ENCODE assay signal across 8 cellular contexts in the genomic region with DNA sequence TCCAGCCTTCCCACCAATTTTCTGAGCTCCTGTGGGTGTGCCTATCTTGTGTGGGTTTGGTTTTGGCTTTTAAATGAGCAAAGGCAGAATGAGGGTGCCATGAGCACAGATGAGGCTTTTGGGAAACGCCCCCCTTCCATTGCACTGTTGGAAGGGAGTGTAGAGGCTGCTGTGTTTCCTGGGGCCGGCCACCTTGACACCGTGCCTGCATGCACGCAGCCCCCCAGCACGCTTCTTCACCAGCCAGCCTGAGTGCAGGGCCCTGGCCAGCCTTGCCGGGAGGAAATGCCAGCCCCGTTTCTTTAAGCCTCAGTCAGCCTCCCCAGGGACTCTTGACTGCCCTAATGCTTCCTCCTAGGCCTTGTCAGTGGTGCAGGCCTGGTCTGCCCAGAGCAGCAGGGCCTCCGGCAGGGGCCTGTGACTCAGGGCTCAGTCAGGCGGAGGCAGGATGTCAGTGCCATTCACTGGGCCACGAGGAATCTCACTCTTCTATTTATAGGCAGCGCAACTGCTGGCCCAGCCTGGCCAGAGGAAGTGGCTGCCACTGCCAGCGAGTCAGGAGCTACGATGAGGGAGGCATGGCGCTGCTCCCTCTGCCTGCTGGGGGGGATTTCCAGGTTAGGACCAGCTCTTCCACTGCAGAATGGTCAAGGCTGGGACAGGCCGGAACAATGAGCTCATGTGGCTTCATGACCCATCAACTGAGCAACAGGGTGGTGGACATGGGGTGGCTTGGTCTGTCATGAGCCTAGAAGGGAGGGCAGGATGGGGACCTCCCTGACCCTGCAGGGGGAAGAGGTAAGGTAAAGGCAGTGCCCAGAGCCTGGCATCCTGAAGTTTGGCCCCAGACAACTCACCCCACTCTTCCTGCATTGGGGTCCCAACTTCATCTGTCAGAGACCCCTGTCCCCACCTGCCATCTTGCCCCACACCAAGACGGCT.
DNase-seq lines count a peak whose midpoint lies in the region; ATAC-seq, FAIRE-seq and TF ChIP-seq lines count a peak whose summit lies in the region.

No MANE protein-coding gene starts in this region.

- no peak overlapping the region for H3K4me3 Mint-ChIP-seq in activated T-cell treated with anti-CD3 and anti-CD28 coated beads, Interleukin-2, amount 50 U/mL, for 4 hours
- no peak overlapping the region for H3K4me3 Mint-ChIP-seq in activated T-cell treated with anti-CD3 and anti-CD28 coated beads, Interleukin-2, amount 50 U/mL, for 24 hours
- peak overlapping the region; percentile 37 for H3K4me3 Mint-ChIP-seq in memory B cell

- H3K79me2 ChIP-seq in H1 (ENCODE audit: control insufficient read depth in 1 of 2, insufficient read depth in 2 of 2, low read length in 2 of 2): no peaks in the 10 kb centered on the region

- H3K9me3 ChIP-seq in H1 (ENCODE audit: insufficient read depth in 2 of 2, low read depth in 1 of 2, low read length in 1 of 2): no peaks in the 10 kb centered on the region
- no peaks in the 10 kb centered on the region for H3K9me3 ChIP-seq in upper lobe of left lung

- TF ChIP-seq POLR2A in H1 (IDR thresholded peaks at IDR 0.05; ENCODE audit: control extremely low read depth in 1 of 2, low read depth in 2 of 2, low read length in 2 of 2) (no peak), upper lobe of left lung (IDR thresholded peaks at IDR 0.05) (peak in 1 of 4 donors; percentile 50)

- H2BK15ac ChIP-seq in H1 (ENCODE audit: low read length): no peak overlapping the region; the same call in 1 of the 2 replicates

- peak overlapping the region; percentile 13; the same call in 1 of the 2 replicates for H2BK12ac ChIP-seq in H1 (ENCODE audit: low read depth, low read length)

- no peak overlapping the region for H3K4me2 ChIP-seq in H1 (ENCODE audit: insufficient read depth in 1 of 2, low read depth in 2 of 2, low read length in 2 of 2)

- H3K27ac ChIP-seq in H1 (ENCODE audit: low read depth, low read length): no peak overlapping the region
- peak overlapping the region; percentile 15 to 72 (median 52) for H3K27ac ChIP-seq in upper lobe of left lung

- no peak for TF ChIP-seq RAD21 in H1 (IDR thresholded peaks at IDR 0.05 in 1 of 2, conservative IDR thresholded peaks at IDR 0.05 in 1 of 2; ENCODE audit: low read depth in 2 of 2, low read length in 2 of 2)

- no peak overlapping the region for H3K56ac ChIP-seq in H1 (replicated peaks; ENCODE audit: insufficient read length, low read depth, low read length)

- H3K79me1 ChIP-seq in H1 (ENCODE audit: low read depth, low read length): no peaks in the 10 kb centered on the region

- no peaks in the 10 kb centered on the region for H3K27me3 Mint-ChIP-seq in activated T-cell treated with anti-CD3 and anti-CD28 coated beads, Interleukin-2, amount 50 U/mL, for 4 hours (ENCODE audit: low read depth)
- no peaks in the 10 kb centered on the region for H3K27me3 Mint-ChIP-seq in activated T-cell treated with anti-CD3 and anti-CD28 coated beads, Interleukin-2, amount 50 U/mL, for 24 hours
- H3K27me3 Mint-ChIP-seq in memory B cell: no peaks in the 10 kb centered on the region

- no peak overlapping the region for H3K14ac ChIP-seq in H1 (ENCODE audit: insufficient read length)

- H4K20me1 ChIP-seq in H1 (replicated peaks in 1 of 2; ENCODE audit: control insufficient read depth in 1 of 2, insufficient read depth in 2 of 2, low read length in 2 of 2): no peaks in the 10 kb centered on the region

- H3K23me2 ChIP-seq in H1 (ENCODE audit: low read depth, low read length): no peaks in the 10 kb centered on the region

- H2BK20ac ChIP-seq in H1 (ENCODE audit: low read length): no peak overlapping the region

- peak overlapping the region; percentile 66 for H3K4ac ChIP-seq in H1 (replicated peaks; ENCODE audit: insufficient read length, low read depth, low read length)

- no peak for DNase-seq in activated T-cell treated with anti-CD3 and anti-CD28 coated beads, Interleukin-2, amount 50 U/mL, for 4 hours
- DNase-seq in activated T-cell treated with anti-CD3 and anti-CD28 coated beads, Interleukin-2, amount 50 U/mL, for 24 hours: no peak
- peak; percentile 99 for DNase-seq in RCC 7860 (ENCODE audit: low spot score)
- peak in 1 of 2 experiments; percentile 54 for DNase-seq in H1 (ENCODE audit: low read depth in 1 of 2, low spot score in 2 of 2)
- peak; percentile 32 to 41 for DNase-seq in memory B cell (ENCODE audit: low spot score in 2 of 2)
- DNase-seq in upper lobe of left lung: peak; percentile 63 to 78
- no peak for DNase-seq in NCI-H187 treated with DMSO at 0.1 percent for 48 hours (lab: John Stamatoyannopoulos, UW)

- H3K27me3 ChIP-seq in H1 (replicated peaks in 1 of 4; ENCODE audit: control insufficient read depth in 3 of 4, extremely low read depth in 1 of 4, insufficient read depth in 3 of 4, low read length in 3 of 4) (no peaks in the 10 kb centered on the region), upper lobe of left lung (no peaks in the 10 kb centered on the region)

- H3K36me3 Mint-ChIP-seq in activated T-cell treated with anti-CD3 and anti-CD28 coated beads, Interleukin-2, amount 50 U/mL, for 4 hours (ENCODE audit: insufficient read depth): no peaks in the 10 kb centered on the region
- no peaks in the 10 kb centered on the region for H3K36me3 Mint-ChIP-seq in activated T-cell treated with anti-CD3 and anti-CD28 coated beads, Interleukin-2, amount 50 U/mL, for 24 hours (ENCODE audit: low read depth)
- no peaks in the 10 kb centered on the region for H3K36me3 Mint-ChIP-seq in memory B cell

- H3K4me1 ChIP-seq in H1 (replicated peaks in 1 of 4; ENCODE audit: control insufficient read depth in 3 of 4, insufficient read depth in 4 of 4, low read length in 3 of 4) (peaks cover 0 to 8% (median 3%) of the 10 kb centered on the region in 4 experiments; a peak in 4 of 7 replicates), upper lobe of left lung (peaks cover 9 to 15% (median 12%) of the 10 kb centered on the region in 4 donors)

- ATAC-seq in activated T-cell treated with anti-CD3 and anti-CD28 coated beads, Interleukin-2, amount 50 U/mL, for 4 hours: peak; percentile 35 to 59
- ATAC-seq in HG02798 (IDR thresholded peaks at IDR 0.05; ENCODE audit: poor library complexity, unreplicated experiment): peak; percentile 64
- ATAC-seq in memory B cell (ENCODE audit: low read depth): peak; percentile 96
- ATAC-seq in upper lobe of left lung (ENCODE audit: low FRiP score in 2 of 2): peak; percentile 75 to 77

- H3K4me3 ChIP-seq in H1 (ENCODE audit: extremely low read depth in 1 of 4, insufficient read depth in 2 of 4, low read depth in 3 of 4, low read length in 4 of 4): no peak overlapping the region
- H3K4me3 ChIP-seq in upper lobe of left lung: no peak overlapping the region

- H4K5ac ChIP-seq in H1 (ENCODE audit: insufficient read length, low read depth, low read length): no peak overlapping the region

- H3K4me1 Mint-ChIP-seq in activated T-cell treated with anti-CD3 and anti-CD28 coated beads, Interleukin-2, amount 50 U/mL, for 4 hours (ENCODE audit: low read depth): peaks cover 2% of the 10 kb centered on the region
- peaks cover 4% of the 10 kb centered on the region for H3K4me1 Mint-ChIP-seq in activated T-cell treated with anti-CD3 and anti-CD28 coated beads, Interleukin-2, amount 50 U/mL, for 24 hours (ENCODE audit: low read depth)
- peaks cover 31% of the 10 kb centered on the region for H3K4me1 Mint-ChIP-seq in memory B cell

- H3K36me3 ChIP-seq in H1 (ENCODE audit: control insufficient read depth in 2 of 4, insufficient read depth in 4 of 4, low read length in 3 of 4) (no peaks in the 10 kb centered on the region), upper lobe of left lung (no peaks in the 10 kb centered on the region)

- peak overlapping the region; percentile 68 for H4K91ac ChIP-seq in H1 (replicated peaks; ENCODE audit: insufficient read length, low read length)

- no peak for TF ChIP-seq EP300 in H1 (IDR thresholded peaks at IDR 0.05; ENCODE audit: borderline replicate concordance in 1 of 2, low read depth in 2 of 2, low read length in 2 of 2)
- TF ChIP-seq EP300 in upper lobe of left lung (IDR thresholded peaks at IDR 0.05): no peak

- CTCF ChIA-PET in H1 (lab: Charles Lee; ENCODE audit: partially characterized antibody): interaction anchor here (0.8 to 1.0 kb wide), 2 partner anchors 15 to 39 kb away, joined by 4 read pairs; no protein-coding TSS in a partner anchor

- H3K18ac ChIP-seq in H1 (ENCODE audit: extremely low read depth, low read length): peak overlapping the region; percentile 38; the same call in 1 of the 2 replicates

- WGBS in H1 (ENCODE audit: extremely low coverage in 1 of 2, insufficient coverage in 1 of 2, insufficient read length in 1 of 2, insufficient replicate concordance in 2 of 2, low coverage in 1 of 2, low lambda C conversion rate in 2 of 2, missing lambda C conversion rate in 1 of 2), 2 experiments: 75% methylated on average over 15 of the region's 16 CpGs; no CpG with 5 or more reads in 1 of the 2 experiments
- 52 to 68% methylated on average over 2 to 14 of the region's 16 CpGs for WGBS in upper lobe of left lung, 2 donors

- TF ChIP-seq CTCF in H1 (IDR thresholded peaks at IDR 0.05; ENCODE audit: control extremely low read depth in 1 of 3, insufficient read depth in 1 of 3, low read depth in 1 of 3, low read length in 3 of 3) (no peak), upper lobe of left lung (IDR thresholded peaks at IDR 0.05) (no peak)

- H3K9ac ChIP-seq in H1 (replicated peaks in 1 of 4; ENCODE audit: extremely low read depth in 1 of 4, low read depth in 3 of 4, low read length in 3 of 4): no peak overlapping the region

- no peaks in the 10 kb centered on the region for H3K9me3 Mint-ChIP-seq in activated T-cell treated with anti-CD3 and anti-CD28 coated beads, Interleukin-2, amount 50 U/mL, for 4 hours
- H3K9me3 Mint-ChIP-seq in activated T-cell treated with anti-CD3 and anti-CD28 coated beads, Interleukin-2, amount 50 U/mL, for 24 hours: no peaks in the 10 kb centered on the region
- no peaks in the 10 kb centered on the region for H3K9me3 Mint-ChIP-seq in memory B cell

- FAIRE-seq in RCC 7860 (lab: Jason Lieb, UNC) (peak; percentile 97), H1 (lab: Jason Lieb, UNC) (no peak)

- H2BK5ac ChIP-seq in H1 (ENCODE audit: low read depth, low read length): peak overlapping the region; percentile 82

- no peak overlapping the region for H3K23ac ChIP-seq in H1 (ENCODE audit: insufficient read length)

- no peak overlapping the region for H3K27ac Mint-ChIP-seq in activated T-cell treated with anti-CD3 and anti-CD28 coated beads, Interleukin-2, amount 50 U/mL, for 24 hours
- peak overlapping the region; percentile 82 for H3K27ac Mint-ChIP-seq in memory B cell

- H2AFZ ChIP-seq in H1 (ENCODE audit: low read length): 0 out of 2 replicates have a peak overlapping the region, but pooled peaks have one; percentile 3

- peak overlapping the region; percentile 1; the same call in 1 of the 2 replicates for H4K8ac ChIP-seq in H1 (ENCODE audit: extremely low read depth, insufficient read depth, low read length)

- H2AK5ac ChIP-seq in H1 (ENCODE audit: low read depth, low read length): 0 out of 2 replicates have a peak overlapping the region, but pooled peaks have one; percentile 46

- POLR2A ChIA-PET in H1 (lab: Charles Lee; ENCODE audit: partially characterized antibody): no interaction called here

- no peak overlapping the region for H2BK120ac ChIP-seq in H1 (replicated peaks; ENCODE audit: low read depth, low read length)

TF ChIP-seq in H1, 55 proteins besides CTCF, POLR2A, EP300 and RAD21 (continues in another document):
- TF ChIP-seq PHF8 (conservative IDR thresholded peaks at IDR 0.05; ENCODE audit: low read depth, low read length): no peak
- no peak for TF ChIP-seq BRCA1 (IDR thresholded peaks at IDR 0.05; ENCODE audit: low read depth, low read length)

Comparison
In these comparisons a context has a peak if more than half of its experiments do, and no peak if none do; other contexts are left out.
1. DNase-seq: peak in RCC 7860 (single experiment), memory B cell (2 of 2) and upper lobe of left lung (2 of 2); none in activated T-cell treated with anti-CD3 and anti-CD28 coated beads, Interleukin-2, amount 50 U/mL, for 4 hours (single experiment), activated T-cell treated with anti-CD3 and anti-CD28 coated beads, Interleukin-2, amount 50 U/mL, for 24 hours (single experiment) and NCI-H187 treated with DMSO at 0.1 percent for 48 hours (single experiment).
2. Peak in every context shown above with its lines, with median percentiles within 50 percentile points of each other: ATAC-seq.